Comparison of ENCODE assay signal across 19 cellular contexts in genomic region chr14:66288511-66288910, GRCh38.
DNase-seq lines count a peak whose midpoint lies in the region; ATAC-seq, FAIRE-seq and TF ChIP-seq lines count a peak whose summit lies in the region.
"Had no signal": no experiment of that assay in that cellular context is flagged by ENCODE, and none has a peak within 500 bp of the region (broad histone marks: within the 10 kb centered on the region; RNA-seq: fewer than 3 reads in every experiment).

No MANE protein-coding gene starts in this region.

- H3K27ac ChIP-seq in astrocyte (ENCODE audit: low read depth, low read length), result no peak overlapping the region
- H3K27ac ChIP-seq: C4-2B, HL-60 had no signal

- ATAC-seq in HG03039 (IDR thresholded peaks at IDR 0.05; ENCODE audit: unreplicated experiment), result no peak

- H3K9me3 Mint-ChIP-seq in astrocyte (ENCODE audit: unreplicated experiment), result peaks cover 8% of the 10 kb centered on the region

- H3K4me2 ChIP-seq in astrocyte (ENCODE audit: low read length), result no peak overlapping the region
- H3K4me2 ChIP-seq: SK-N-SH had no signal

- H3K9me3 ChIP-seq in astrocyte (ENCODE audit: insufficient read depth, low read depth, low read length), result no peaks in the 10 kb centered on the region
- H3K9me3 ChIP-seq: HAP-1, SK-N-SH had no signal

- no peaks in the 10 kb centered on the region for H3K4me1 ChIP-seq in astrocyte (ENCODE audit: insufficient read depth, low read length)
- H3K4me1 ChIP-seq: HAP-1 had no signal

- no peak for TF ChIP-seq CTCF in astrocyte (IDR thresholded peaks at IDR 0.05; ENCODE audit: insufficient read depth, low read depth, low read length)

- no peaks in the 10 kb centered on the region for H3K36me3 Mint-ChIP-seq in astrocyte (ENCODE audit: low read depth, unreplicated experiment)

- no peak overlapping the region for H3K9ac ChIP-seq in astrocyte (ENCODE audit: low read length)
- H3K9ac ChIP-seq: SK-N-SH had no signal

- peak overlapping the region; percentile 44 for H3K27ac Mint-ChIP-seq in astrocyte (ENCODE audit: unreplicated experiment)

- H3K27me3 Mint-ChIP-seq in astrocyte (ENCODE audit: low read depth, unreplicated experiment), result no peaks in the 10 kb centered on the region

- no peaks in the 10 kb centered on the region for H3K36me3 ChIP-seq in astrocyte (ENCODE audit: insufficient read depth, low read length)
- H3K36me3 ChIP-seq: HAP-1 had no signal

- no peak overlapping the region for H3K4me3 Mint-ChIP-seq in astrocyte (ENCODE audit: unreplicated experiment)

- no peaks in the 10 kb centered on the region for H3K27me3 ChIP-seq in astrocyte (ENCODE audit: insufficient read depth, low read length)

- H3K4me1 Mint-ChIP-seq in astrocyte (ENCODE audit: low read depth, unreplicated experiment), result peaks cover 4% of the 10 kb centered on the region

- H2AFZ ChIP-seq in astrocyte (ENCODE audit: low read depth, low read length), result no peak overlapping the region

- H3K4me3 ChIP-seq in astrocyte (ENCODE audit: insufficient read depth, low read depth, low read length), result no peak overlapping the region
- H3K4me3 ChIP-seq: HAP-1 had no signal

- H3K79me2 ChIP-seq in astrocyte (ENCODE audit: insufficient read depth, low read length), result no peaks in the 10 kb centered on the region

- FAIRE-seq in astrocyte (lab: Jason Lieb, UNC), result no peak
- FAIRE-seq: A204.1 had no signal

- no peaks in the 10 kb centered on the region for H4K20me1 ChIP-seq in astrocyte (ENCODE audit: insufficient read depth, low read length)

- DNase-seq in EL (peak; percentile 63), NCI-H226 (peak; percentile 20), astrocyte (ENCODE audit: low read depth) (no peak), kidney tubule cell (ENCODE audit: low spot score) (peak; percentile 83), SW 1271 (lab: John Stamatoyannopoulos, UW) (no peak)
- DNase-seq in activated CD8-positive, alpha-beta memory T cell treated with anti-CD3 and anti-CD28 coated beads, Interleukin-2, amount 50 U/mL, for 48 hours, result no peak
- DNase-seq in activated CD4-positive, alpha-beta T cell treated with anti-CD3 and anti-CD28 coated beads for 48 hours, result no peak
- DNase-seq: KBM-7, NCI-H1436 treated with DMSO at 0.1 percent for 48 hours, NCI-H2081, NCI-H510A, NCI-H774, Right ventricle myocardium superior, SK-N-SH had no signal

Comparison
In these comparisons a context has a peak if more than half of its experiments do, and no peak if none do; other contexts are left out.
1. DNase-seq: peak in EL (single experiment), NCI-H226 (single experiment) and kidney tubule cell (single experiment); none in astrocyte (single experiment), activated CD8-positive, alpha-beta memory T cell treated with anti-CD3 and anti-CD28 coated beads, Interleukin-2, amount 50 U/mL, for 48 hours (single experiment), SW 1271 (0 of 2) and activated CD4-positive, alpha-beta T cell treated with anti-CD3 and anti-CD28 coated beads for 48 hours (single experiment).